Comparison of ENCODE assay signal across 12 cellular contexts in genomic region chr2:171712051-171712450, GRCh38. TPM values are rescaled to one million over a fixed set of nuclear protein-coding genes. Genes with fewer than 3 reads are reported as not detected.
A peak's percentile ranks its signal among the peaks of the same experiment; 100 is the strongest.
DNase-seq lines count a peak whose midpoint lies in the region; ATAC-seq lines count a peak whose summit lies in the region.
"Had no signal": no experiment of that assay in that cellular context is flagged by ENCODE, and none has a peak within 500 bp of the region (broad histone marks: within the 10 kb centered on the region; RNA-seq: fewer than 3 reads in every experiment).

No MANE protein-coding gene starts in this region.

- no peak for ATAC-seq in GM19467 (IDR thresholded peaks at IDR 0.05; ENCODE audit: unreplicated experiment)
- ATAC-seq in HG03175 (IDR thresholded peaks at IDR 0.05; ENCODE audit: unreplicated experiment): no peak

- no peaks in the 10 kb centered on the region for H3K27me3 ChIP-seq in HUES48 (ENCODE audit: control insufficient read depth, insufficient read depth, low read length)
- H3K27me3 ChIP-seq: dorsolateral prefrontal cortex had no signal

- peak overlapping the region; percentile 57 for H3K27ac ChIP-seq in HUES48 (ENCODE audit: low read depth, low read length)
- H3K27ac ChIP-seq: HL-60 had no signal

- H3K4me1 ChIP-seq in HUES48 (ENCODE audit: control insufficient read depth, insufficient read depth, low read length): no peaks in the 10 kb centered on the region; the same call in 1 of the 2 replicates
- H3K4me1 ChIP-seq: HAP-1 had no signal

- H3K4me3 ChIP-seq in HUES48 (ENCODE audit: low read depth, low read length): no peak overlapping the region
- H3K4me3 ChIP-seq: dorsolateral prefrontal cortex, HAP-1 had no signal

- H3K36me3 ChIP-seq in HUES48 (ENCODE audit: control insufficient read depth, insufficient read depth, low read length): peaks cover 20% of the 10 kb centered on the region

- DNase-seq in AG20443 (ENCODE audit: low spot score): peak; percentile 53
- peak; percentile 28 for DNase-seq in amniotic stem cell (lab: John Stamatoyannopoulos, UW)
- peak; percentile 41 for DNase-seq in hepatic stellate cell (ENCODE audit: low spot score)
- no peak for DNase-seq in posterior vena cava (ENCODE audit: low spot score)
- DNase-seq in activated CD8-positive, alpha-beta memory T cell treated with anti-CD3 and anti-CD28 coated beads, Interleukin-2, amount 50 U/mL, for 48 hours: no peak
- DNase-seq: activated T-cell treated with anti-CD3 and anti-CD28 coated beads, Interleukin-2, amount 50 U/mL, for 48 hours; dorsolateral prefrontal cortex had no signal

- intact Hi-C loops in posterior vena cava (cut with DNase I): no loop called here

- H3K9ac ChIP-seq in HUES48 (ENCODE audit: low read depth, low read length): no peak overlapping the region

- H3K9me3 ChIP-seq in HUES48 (ENCODE audit: control insufficient read depth, insufficient read depth, low read length): no peaks in the 10 kb centered on the region
- H3K9me3 ChIP-seq: HAP-1 had no signal

RNA-seq across cellular contexts. Expression of gene DYNC1I2, which starts 24.8 kb away (rescaled TPM):
- 10 to 100 TPM; 89.2 to 92.3 TPM for total RNA-seq in posterior vena cava

Comparison
In these comparisons a context has a peak if more than half of its experiments do, and no peak if none do; other contexts are left out.
1. DNase-seq: peak in AG20443 (single experiment), amniotic stem cell (single experiment) and hepatic stellate cell (single experiment); none in posterior vena cava (single experiment) and activated CD8-positive, alpha-beta memory T cell treated with anti-CD3 and anti-CD28 coated beads, Interleukin-2, amount 50 U/mL, for 48 hours (single experiment).